9 cellular contexts compared by ENCODE assay signal in genomic region chrX:39645059-39645895, GRCh38.
DNase-seq lines count a peak whose midpoint lies in the region; ATAC-seq and TF ChIP-seq lines count a peak whose summit lies in the region.
"Had no signal": no experiment of that assay in that cellular context is flagged by ENCODE, and none has a peak within 500 bp of the region (broad histone marks: within the 10 kb centered on the region; RNA-seq: fewer than 3 reads in every experiment).

No MANE protein-coding gene starts in this region.

- 0 out of 22 replicates have a peak overlapping the region, but pooled peaks of 1 of the 11 experiments have one; percentile 22 for H3K9ac ChIP-seq in BLaER1 treated with 17β-estradiol and CSF1 and Interleukin-3, amounts not matched to agents 10 nM and 100 nM

- no peaks in the 10 kb centered on the region; a peak in 1 of 22 replicates for H3K27me3 ChIP-seq in BLaER1 treated with 17β-estradiol and CSF1 and Interleukin-3, amounts not matched to agents 10 nM and 100 nM
- peaks cover 0 to 11% (median 0%) of the 10 kb centered on the region in 7 donors for H3K27me3 ChIP-seq in spleen (replicated peaks in 1 of 7)

- H3K4me1 ChIP-seq in BLaER1 treated with 17β-estradiol and CSF1 and Interleukin-3, amounts not matched to agents 10 nM and 100 nM: peaks cover 15 to 40% (median 35%) of the 10 kb centered on the region in 10 experiments
- H3K4me1 ChIP-seq in spleen: no peaks in the 10 kb centered on the region

- peaks cover 0 to 20% (median 9%) of the 10 kb centered on the region in 11 experiments; a peak in 12 of 22 replicates for H3K9me3 ChIP-seq in BLaER1 treated with 17β-estradiol and CSF1 and Interleukin-3, amounts not matched to agents 10 nM and 100 nM (replicated peaks in 1 of 11)
- peaks cover 0 to 8% (median 0%) of the 10 kb centered on the region in 8 donors for H3K9me3 ChIP-seq in spleen

- TF ChIP-seq POLR2A in spleen (IDR thresholded peaks at IDR 0.05): no peak

- no peak overlapping the region for H3K4me3 ChIP-seq in BLaER1 treated with 17β-estradiol and CSF1 and Interleukin-3, amounts not matched to agents 10 nM and 100 nM
- H3K4me3 ChIP-seq in spleen: no peak overlapping the region

- no peaks in the 10 kb centered on the region for H4K20me1 ChIP-seq in BLaER1 treated with 17β-estradiol and CSF1 and Interleukin-3, amounts not matched to agents 10 nM and 100 nM

- intact Hi-C loops in sciatic nerve (cut with DNase I) (no loop called here), spleen (cut with DNase I; ENCODE audit: low total_unique reads) (no loop called here)

- 52 to 72% (median 65%) methylated on average over 20 to 22 of the region's 22 CpGs for WGBS in spleen, 5 donors

- DNase-seq in NCI-H446 treated with DMSO at 0.1 percent for 48 hours (lab: John Stamatoyannopoulos, UW): peak; percentile 28
- DNase-seq in fibroblast of peridontal ligament (ENCODE audit: extremely low read depth): peak; percentile 74
- DNase-seq in sciatic nerve (ENCODE audit: low spot score): peak; percentile 83
- no peak for DNase-seq in NCI-H2081 (lab: John Stamatoyannopoulos, UW)
- DNase-seq in spleen: no peak
- DNase-seq in activated CD8-positive, alpha-beta memory T cell treated with anti-CD3 and anti-CD28 coated beads for 24 hours: no peak
- DNase-seq: NCI-H187 treated with DMSO at 0.1 percent for 48 hours had no signal

- peak overlapping the region; percentile 11 to 60 (median 38); a peak in 20 of 22 replicates for H3K4me2 ChIP-seq in BLaER1 treated with 17β-estradiol and CSF1 and Interleukin-3, amounts not matched to agents 10 nM and 100 nM

- TF ChIP-seq CTCF in spleen (IDR thresholded peaks at IDR 0.05 in 8 of 11, conservative IDR thresholded peaks at IDR 0.05 in 3 of 11): no peak

- ATAC-seq in sciatic nerve (peak; percentile 90), HG02678 (IDR thresholded peaks at IDR 0.05; ENCODE audit: unreplicated experiment) (no peak)

- H3K36me3 ChIP-seq in BLaER1 treated with 17β-estradiol and CSF1 and Interleukin-3, amounts not matched to agents 10 nM and 100 nM: no peaks in the 10 kb centered on the region
- H3K36me3 ChIP-seq in spleen: no peaks in the 10 kb centered on the region

- peak overlapping the region in 3 of 11 experiments; percentile 23 to 59 (median 25); a peak in 4 of 22 replicates for H3K27ac ChIP-seq in BLaER1 treated with 17β-estradiol and CSF1 and Interleukin-3, amounts not matched to agents 10 nM and 100 nM
- H3K27ac ChIP-seq in spleen: peak overlapping the region in 1 of 8 donors; percentile 18

Comparison
In these comparisons a context has a peak if more than half of its experiments do, and no peak if none do; other contexts are left out.
1. DNase-seq: peak in NCI-H446 treated with DMSO at 0.1 percent for 48 hours (single experiment), fibroblast of peridontal ligament (single experiment) and sciatic nerve (single experiment); none in NCI-H2081 (0 of 2), spleen (single experiment) and activated CD8-positive, alpha-beta memory T cell treated with anti-CD3 and anti-CD28 coated beads for 24 hours (single experiment).